Comparison of ENCODE assay signal across 1 cellular context in genomic region chr1:41200728-41201127, GRCh38.
TF ChIP-seq lines count a peak whose summit lies in the region.

No MANE protein-coding gene starts in this region.

TF ChIP-seq in K562, 482 proteins besides CTCF, POLR2A, EP300 and RAD21 (continued from another document):
- no peak for TF ChIP-seq MBD2 (IDR thresholded peaks at IDR 0.05; ENCODE audit: borderline replicate concordance, low read depth)
- no peak for TF ChIP-seq SRF (CRISPR knock-in tag; IDR thresholded peaks at IDR 0.05)
- peak; percentile 8; the same call in 1 of the 2 replicates for TF ChIP-seq TAL1 (IDR thresholded peaks at IDR 0.05)
- TF ChIP-seq ZNF318 (IDR thresholded peaks at IDR 0.05; ENCODE audit: borderline replicate concordance in 1 of 2, low read depth in 1 of 2): peak in 1 of 2 experiments; percentile 31; a peak in 1 of 4 replicates
- TF ChIP-seq TCF15 (CRISPR knock-in tag; IDR thresholded peaks at IDR 0.05): no peak
- TF ChIP-seq ATF4 (CRISPR knock-in tag; IDR thresholded peaks at IDR 0.05): no peak
- TF ChIP-seq ZKSCAN8 (CRISPR knock-in tag; IDR thresholded peaks at IDR 0.05): peak; percentile 78
- 0 out of 2 replicates have a peak, but pooled peaks have one; percentile 26 for TF ChIP-seq TEAD4 (IDR thresholded peaks at IDR 0.05; ENCODE audit: low read length)
- TF ChIP-seq TEAD4 (CRISPR knock-in tag; IDR thresholded peaks at IDR 0.05; ENCODE audit: borderline replicate concordance): no peak
- TF ChIP-seq HMBOX1 (IDR thresholded peaks at IDR 0.05): peak; percentile 87
